In the genomic region with DNA sequence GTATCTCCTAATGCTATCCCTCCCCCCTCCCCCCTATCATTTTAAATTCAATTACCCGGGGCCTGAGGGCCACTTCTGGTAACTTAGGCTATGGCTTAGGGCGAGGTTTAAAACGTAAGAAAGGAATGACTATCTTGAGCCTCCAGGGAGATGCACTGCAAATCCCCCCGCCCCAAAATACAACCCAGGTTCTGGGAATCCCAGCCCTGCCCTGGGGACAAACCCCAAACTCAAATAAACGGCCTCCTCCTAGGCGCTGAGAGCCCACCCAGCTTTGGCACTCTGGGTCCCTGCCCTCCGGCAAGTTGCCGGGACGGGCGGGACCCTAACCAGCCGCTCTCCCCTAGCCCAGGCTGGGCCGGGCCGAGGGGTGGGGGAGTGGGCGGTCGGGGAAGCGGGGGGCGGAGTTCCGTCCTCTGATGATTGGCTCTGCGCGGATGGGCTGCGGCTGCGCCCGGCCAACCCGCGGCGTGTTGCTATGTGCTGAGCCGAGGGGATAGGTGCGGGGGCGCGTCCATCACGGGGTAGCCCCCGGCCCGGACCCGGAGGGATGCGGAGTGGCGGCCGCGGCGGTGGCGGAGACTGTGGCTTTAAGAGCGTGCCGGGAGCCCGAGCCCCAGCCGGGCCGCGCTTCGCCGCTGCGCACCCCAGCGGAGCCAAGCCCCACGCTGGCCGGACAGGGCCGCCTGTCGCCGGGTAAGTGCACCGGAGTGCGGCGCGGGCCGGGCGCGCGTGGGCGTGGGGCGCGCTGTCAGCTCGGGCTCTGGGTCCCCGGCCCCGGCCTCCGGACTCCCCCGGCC, we compare ENCODE assay signal across 8 cellular contexts. TPM values are rescaled to one million over a fixed set of nuclear protein-coding genes. Genes with fewer than 3 reads are reported as not detected.
DNase-seq lines count a peak whose midpoint lies in the region; ATAC-seq and TF ChIP-seq lines count a peak whose summit lies in the region.

YPEL2 (plus strand) TSS at position 527 of the 800 bp plus-strand sequence. CDS start 21,755 bp downstream, outside the sequence.

- H4K8ac ChIP-seq in neuronal stem cell (ENCODE audit: low read depth, low read length), result no peak within 1 kb of the TSS

- no peak within 1 kb of the TSS for H4K91ac ChIP-seq in neuronal stem cell (ENCODE audit: low read depth, low read length, poor library complexity)

- 0% methylated on average over 1 of the region's 71 CpGs; no CpG with 5 or more reads in 1 of the 2 donors for WGBS in gastroesophageal sphincter (ENCODE audit: low coverage in 1 of 2), 2 donors
- no CpG with 5 or more reads among the region's 71 CpGs for WGBS in neuronal stem cell (ENCODE audit: extremely low coverage in 2 of 2, insufficient read length in 2 of 2, insufficient replicate concordance in 1 of 2), 2 donors

- no peaks in the 10 kb centered on the region for H3K36me3 ChIP-seq in gastroesophageal sphincter
- no peaks in the 10 kb centered on the region for H3K36me3 ChIP-seq in neuronal stem cell (replicated peaks in 1 of 2; ENCODE audit: control insufficient read depth in 2 of 2, insufficient read depth in 2 of 2, low read length in 2 of 2)

- no peaks in the 10 kb centered on the region for H3K9me3 Mint-ChIP-seq in activated naive CD4-positive, alpha-beta T cell treated with anti-CD3 and anti-CD28 coated beads, Interleukin-2, amount 10 ng/mL, durations not matched to agents 7 days and 5 days

- H3K4me1 ChIP-seq in gastroesophageal sphincter (peaks cover 6 to 69% (median 40%) of the 10 kb centered on the region in 3 donors), neuronal stem cell (ENCODE audit: control insufficient read depth in 2 of 2, insufficient read depth in 1 of 2, low read depth in 1 of 2, low read length in 2 of 2) (peaks cover 24 to 37% of the 10 kb centered on the region in 2 donors)

- peaks cover 12% of the 10 kb centered on the region for H3K27me3 Mint-ChIP-seq in activated naive CD4-positive, alpha-beta T cell treated with anti-CD3 and anti-CD28 coated beads, Interleukin-2, amount 10 ng/mL, durations not matched to agents 7 days and 5 days

- in situ Hi-C loops in G401 (cut with HindIII; ENCODE audit: low sequenced_read_pairs), result no loop called here

- peak within 1 kb of the TSS; percentile 87 for H3K4me2 ChIP-seq in neuronal stem cell (ENCODE audit: insufficient read depth, low read length, poor library complexity, severe bottlenecking)

- peak within 1 kb of the TSS; percentile 90 for H3K4me3 Mint-ChIP-seq in activated naive CD4-positive, alpha-beta T cell treated with anti-CD3 and anti-CD28 coated beads, Interleukin-2, amount 10 ng/mL, durations not matched to agents 7 days and 5 days

- CTCF ChIA-PET in activated naive CD4-positive, alpha-beta T cell treated with anti-CD3 and anti-CD28 coated beads, Interleukin-2, amount 10 ng/mL, durations not matched to agents 7 days and 5 days (lab: Charles Lee), result interaction anchor here (10.5 kb wide), 1 partner anchor 108 kb away, joined by 131 read pairs; no protein-coding TSS in a partner anchor

- peak within 1 kb of the TSS; percentile 72 for H2BK15ac ChIP-seq in neuronal stem cell (ENCODE audit: low read length)

- peak within 1 kb of the TSS; percentile 43 for H2BK5ac ChIP-seq in neuronal stem cell (ENCODE audit: low read length)

- H2BK120ac ChIP-seq in neuronal stem cell (ENCODE audit: low read depth, low read length), result no peak within 1 kb of the TSS

- no peak for TF ChIP-seq EP300 in gastroesophageal sphincter (IDR thresholded peaks at IDR 0.05)

- peak; percentile 94 for DNase-seq in G401 (ENCODE audit: low spot score)
- DNase-seq in HFF-Myc (ENCODE audit: extremely low read depth, low read depth), result peak; percentile 56
- DNase-seq in NCI-H1048 (lab: John Stamatoyannopoulos, UW), result peak; percentile 70
- DNase-seq in SK-N-DZ (ENCODE audit: low spot score), result peak; percentile 96
- peak; percentile 94 for DNase-seq in activated naive CD4-positive, alpha-beta T cell treated with anti-CD3 and anti-CD28 coated beads, Interleukin-2, amount 10 ng/mL, durations not matched to agents 7 days and 5 days
- DNase-seq in neuronal stem cell (ENCODE audit: low spot score), result peak; percentile 95
- peak; percentile 86 for DNase-seq in stromal cell of bone marrow (ENCODE audit: low read depth)

- H3K4ac ChIP-seq in neuronal stem cell (ENCODE audit: low read length), result no peak within 1 kb of the TSS

- peaks cover 72% of the 10 kb centered on the region for H3K4me1 Mint-ChIP-seq in activated naive CD4-positive, alpha-beta T cell treated with anti-CD3 and anti-CD28 coated beads, Interleukin-2, amount 10 ng/mL, durations not matched to agents 7 days and 5 days

- H3K23ac ChIP-seq in neuronal stem cell (ENCODE audit: low read depth, low read length, poor library complexity), result peak within 1 kb of the TSS; percentile 59

- H3K4me3 ChIP-seq in HFF-Myc (replicated peaks; ENCODE audit: low read depth, low read length) (peak within 1 kb of the TSS; percentile 69), gastroesophageal sphincter (peak within 1 kb of the TSS; percentile 72 to 98), neuronal stem cell (ENCODE audit: low read length in 2 of 2) (peak within 1 kb of the TSS; percentile 68 to 95)

- peak within 1 kb of the TSS; percentile 34 for H2BK12ac ChIP-seq in neuronal stem cell (ENCODE audit: low read length)

- ATAC-seq in gastroesophageal sphincter, result peak; percentile 95

- TF ChIP-seq CTCF in HFF-Myc (IDR thresholded peaks at IDR 0.05; ENCODE audit: low read depth, low read length, missing control alignments) (no peak), gastroesophageal sphincter (IDR thresholded peaks at IDR 0.05) (peak in 2 of 4 experiments; percentile 17 to 20)

- H2AFZ ChIP-seq in neuronal stem cell (ENCODE audit: low read length), result peak within 1 kb of the TSS; percentile 92

- peaks cover 5% of the 10 kb centered on the region for H3K36me3 Mint-ChIP-seq in activated naive CD4-positive, alpha-beta T cell treated with anti-CD3 and anti-CD28 coated beads, Interleukin-2, amount 10 ng/mL, durations not matched to agents 7 days and 5 days

- H3K27ac ChIP-seq in gastroesophageal sphincter (peak within 1 kb of the TSS; percentile 95 to 99 (median 98)), neuronal stem cell (replicated peaks; ENCODE audit: low read length) (peak within 1 kb of the TSS; percentile 69)

- peak within 1 kb of the TSS; percentile 23 for H3K14ac ChIP-seq in neuronal stem cell (ENCODE audit: low read length)

- TF ChIP-seq POLR2A in gastroesophageal sphincter (IDR thresholded peaks at IDR 0.05), result peak; percentile 81 to 90

- H3K9me3 ChIP-seq in gastroesophageal sphincter (no peaks in the 10 kb centered on the region), neuronal stem cell (replicated peaks in 1 of 2; ENCODE audit: control insufficient read depth in 2 of 2, insufficient read depth in 1 of 2, low read depth in 1 of 2, low read length in 2 of 2) (no peaks in the 10 kb centered on the region)

- peak within 1 kb of the TSS; percentile 88 for H3K9ac ChIP-seq in neuronal stem cell (ENCODE audit: low read depth, low read length, poor library complexity)

- peaks cover 2% of the 10 kb centered on the region for H3K79me1 ChIP-seq in neuronal stem cell (ENCODE audit: low read depth, low read length)

- H2AK5ac ChIP-seq in neuronal stem cell (ENCODE audit: low read depth, low read length), result peak within 1 kb of the TSS; percentile 47

- H3K27me3 ChIP-seq in gastroesophageal sphincter (no peaks in the 10 kb centered on the region), neuronal stem cell (ENCODE audit: control insufficient read depth in 3 of 3, insufficient read depth in 3 of 3, low read depth in 1 of 3, low read length in 3 of 3) (no peaks in the 10 kb centered on the region)

- H3K27ac Mint-ChIP-seq in activated naive CD4-positive, alpha-beta T cell treated with anti-CD3 and anti-CD28 coated beads, Interleukin-2, amount 10 ng/mL, durations not matched to agents 7 days and 5 days, result peak within 1 kb of the TSS; percentile 93

- peak within 1 kb of the TSS; percentile 88 for H3K18ac ChIP-seq in neuronal stem cell (ENCODE audit: low read length)

RNA-seq across cellular contexts. Expression of gene YPEL2, which starts in this region (rescaled TPM):
- total RNA-seq in G401 (2014; rRNA removed; shearing (Covaris generic)), result 7.0 and 7.6 TPM in 2 replicates
- 5.8 and 6.0 TPM in 2 replicates for polyA plus RNA-seq in SK-N-DZ (2014; cell fraction: cytosol; rRNA removed)
- polyA plus RNA-seq in SK-N-DZ (2014; cell fraction: nucleus; rRNA removed), result 5.7 and 7.3 TPM in 2 replicates
- total RNA-seq in gastroesophageal sphincter, result 10 to 100 TPM; 35.5 to 47.1 (median 40.6) TPM
- 9.8 TPM for polyA plus RNA-seq in neuronal stem cell (2013, experiment 1 of 2)
- 9.6 TPM for polyA plus RNA-seq in neuronal stem cell (2013, experiment 2 of 2)

Comparison
In these comparisons a context has a peak if more than half of its experiments do, and no peak if none do; other contexts are left out.
1. Peak in every context shown above with its lines: DNase-seq, ATAC-seq, H3K4me3 ChIP-seq and H3K27ac ChIP-seq.